In the genomic region with DNA sequence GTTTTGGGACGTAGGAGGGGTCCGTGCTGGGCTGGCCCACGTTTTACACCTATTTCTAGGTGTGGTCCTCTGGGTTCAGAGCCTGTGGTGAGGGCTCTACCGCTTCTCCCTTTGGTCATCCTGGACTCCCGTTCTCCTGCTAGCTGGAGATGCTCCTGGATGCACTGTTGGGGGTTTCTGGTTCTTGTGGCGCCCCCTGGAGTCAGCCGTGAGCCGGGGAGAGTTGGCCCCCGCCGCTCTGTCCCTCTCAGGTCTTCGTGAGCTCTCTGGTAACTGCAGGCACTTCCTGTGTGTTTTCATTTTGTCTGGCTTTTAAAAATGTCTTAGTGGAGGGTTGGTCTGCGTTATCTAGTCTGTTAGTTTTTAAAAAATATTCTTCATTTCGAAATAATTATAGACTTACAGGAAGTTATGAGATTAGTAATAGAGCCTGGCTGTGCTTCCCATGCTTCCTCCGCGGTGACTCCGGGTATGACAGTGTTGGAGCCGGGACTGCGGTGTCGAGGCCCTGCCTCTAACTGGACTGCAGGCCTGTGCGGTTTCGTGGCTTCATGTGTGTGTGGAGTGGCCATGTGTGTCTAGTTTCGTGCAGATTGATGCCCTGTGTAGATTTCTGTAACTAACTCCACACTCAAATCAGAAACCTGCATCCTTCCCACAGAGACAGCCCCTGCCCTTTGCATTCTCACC, we compare ENCODE assay signal across 8 cellular contexts.
DNase-seq lines count a peak whose midpoint lies in the region; ATAC-seq and TF ChIP-seq lines count a peak whose summit lies in the region.

No MANE protein-coding gene starts in this region.

- H2BK12ac ChIP-seq in neuronal stem cell (ENCODE audit: low read length), result no peak overlapping the region

- peak overlapping the region; percentile 51 for H3K23ac ChIP-seq in neuronal stem cell (ENCODE audit: low read depth, low read length, poor library complexity)

- no peak overlapping the region for H3K14ac ChIP-seq in neuronal stem cell (ENCODE audit: low read length)

- no peak overlapping the region for H3K9ac ChIP-seq in neuronal stem cell (ENCODE audit: low read depth, low read length, poor library complexity)

- H2BK5ac ChIP-seq in neuronal stem cell (ENCODE audit: low read length), result no peak overlapping the region

- peaks cover 15% of the 10 kb centered on the region for H3K4me1 ChIP-seq in body of pancreas
- no peaks in the 10 kb centered on the region for H3K4me1 ChIP-seq in neuronal stem cell (ENCODE audit: control insufficient read depth in 2 of 2, insufficient read depth in 1 of 2, low read depth in 1 of 2, low read length in 2 of 2)

- H3K36me3 ChIP-seq in body of pancreas (replicated peaks in 1 of 2; ENCODE audit: insufficient read depth in 1 of 2, low read depth in 2 of 2), result no peaks in the 10 kb centered on the region
- H3K36me3 ChIP-seq in neuronal stem cell (replicated peaks in 1 of 2; ENCODE audit: control insufficient read depth in 2 of 2, insufficient read depth in 2 of 2, low read length in 2 of 2), result peaks cover 19 to 70% of the 10 kb centered on the region in 2 donors

- peak; percentile 76 for DNase-seq in D341Med (ENCODE audit: low spot score)
- DNase-seq in NAMALWA (ENCODE audit: low spot score), result peak; percentile 17
- peak in 2 of 4 donors; percentile 33 to 42 for DNase-seq in body of pancreas
- DNase-seq in neuronal stem cell (ENCODE audit: low spot score), result no peak
- DNase-seq in NCI-H446 treated with DMSO at 0.1 percent for 48 hours (lab: John Stamatoyannopoulos, UW), result no peak
- DNase-seq in mesenteric fat pad (ENCODE audit: low spot score), result no peak

- no peak overlapping the region for H3K4me2 ChIP-seq in neuronal stem cell (ENCODE audit: insufficient read depth, low read length, poor library complexity, severe bottlenecking)

- TF ChIP-seq POLR2A in body of pancreas (IDR thresholded peaks at IDR 0.05), result no peak

- no peak overlapping the region for H3K4me3 ChIP-seq in body of pancreas
- H3K4me3 ChIP-seq in neuronal stem cell (ENCODE audit: low read length in 2 of 2), result no peak overlapping the region

- H3K4ac ChIP-seq in neuronal stem cell (ENCODE audit: low read length), result no peak overlapping the region

- H2BK15ac ChIP-seq in neuronal stem cell (ENCODE audit: low read length), result no peak overlapping the region

- H3K27ac ChIP-seq in body of pancreas, result no peak overlapping the region
- no peak overlapping the region for H3K27ac ChIP-seq in neuronal stem cell (replicated peaks; ENCODE audit: low read length)

- no peak overlapping the region for H3K18ac ChIP-seq in neuronal stem cell (ENCODE audit: low read length)

- H3K9me3 ChIP-seq in body of pancreas, result no peaks in the 10 kb centered on the region
- no peaks in the 10 kb centered on the region for H3K9me3 ChIP-seq in neuronal stem cell (replicated peaks in 1 of 2; ENCODE audit: control insufficient read depth in 2 of 2, insufficient read depth in 1 of 2, low read depth in 1 of 2, low read length in 2 of 2)

- H2AFZ ChIP-seq in neuronal stem cell (ENCODE audit: low read length), result no peak overlapping the region

- H3K27me3 ChIP-seq in body of pancreas (no peaks in the 10 kb centered on the region), neuronal stem cell (ENCODE audit: control insufficient read depth in 3 of 3, insufficient read depth in 3 of 3, low read depth in 1 of 3, low read length in 3 of 3) (no peaks in the 10 kb centered on the region)

- peaks cover 18% of the 10 kb centered on the region for H3K79me1 ChIP-seq in neuronal stem cell (ENCODE audit: low read depth, low read length)

- no peak overlapping the region for H2BK120ac ChIP-seq in neuronal stem cell (ENCODE audit: low read depth, low read length)

- peak in 5 of 7 experiments; percentile 14 to 41 (median 25) for TF ChIP-seq CTCF in body of pancreas (IDR thresholded peaks at IDR 0.05)

- ATAC-seq in body of pancreas, result no peak
- no peak for ATAC-seq in esophagus mucosa
- no peak for ATAC-seq in HG03432 (IDR thresholded peaks at IDR 0.05; ENCODE audit: unreplicated experiment)

- WGBS in body of pancreas, 2 donors, result 75 to 76% methylated on average over 19 to 22 of the region's 22 CpGs
- no CpG with 5 or more reads among the region's 22 CpGs for WGBS in neuronal stem cell (ENCODE audit: extremely low coverage in 2 of 2, insufficient read length in 2 of 2, insufficient replicate concordance in 1 of 2), 2 donors

- H4K91ac ChIP-seq in neuronal stem cell (ENCODE audit: low read depth, low read length, poor library complexity), result no peak overlapping the region

- no peak overlapping the region for H2AK5ac ChIP-seq in neuronal stem cell (ENCODE audit: low read depth, low read length)

- intact Hi-C loops in body of pancreas (cut with DNase I), result loop anchor here (5.0 to 10.0 kb wide), 2 partner anchors 46 to 133 kb away; no protein-coding TSS in a partner anchor

- H4K8ac ChIP-seq in neuronal stem cell (ENCODE audit: low read depth, low read length), result no peak overlapping the region

Comparison
In these comparisons a context has a peak if more than half of its experiments do, and no peak if none do; other contexts are left out.
1. DNase-seq: peak in D341Med (single experiment) and NAMALWA (single experiment); none in neuronal stem cell (single experiment), NCI-H446 treated with DMSO at 0.1 percent for 48 hours (single experiment) and mesenteric fat pad (single experiment).